In genomic region chr18:657311-657997, GRCh38 we compare ENCODE assay signal across 8 cellular contexts. TPM values are rescaled to one million over a fixed set of nuclear protein-coding genes. Genes with fewer than 3 reads are reported as not detected.
DNase-seq lines count a peak whose midpoint lies in the region; ATAC-seq, FAIRE-seq and TF ChIP-seq lines count a peak whose summit lies in the region.

Gene TYMS (plus strand): TSS chr18:657653. CDS start chr18:657743, 90 bp downstream.

- H3K36me3 Mint-ChIP-seq in activated naive CD4-positive, alpha-beta T cell treated with anti-CD3 and anti-CD28 coated beads, Interleukin-2, amount 10 ng/mL, durations not matched to agents 7 days and 5 days: peaks cover 47% of the 10 kb centered on the region

- H3K36me3 ChIP-seq in KOPT-K1 (ENCODE audit: insufficient read depth, low read length) (peaks cover 42% of the 10 kb centered on the region), PC-3 (ENCODE audit: low read depth, low read length) (peaks cover 32% of the 10 kb centered on the region), psoas muscle (ENCODE audit: insufficient read depth in 1 of 2, low read depth in 1 of 2) (no peaks in the 10 kb centered on the region)

- H3K4me1 ChIP-seq in PC-3 (ENCODE audit: insufficient read depth, low read length) (peaks cover 16% of the 10 kb centered on the region), psoas muscle (peaks cover 4% of the 10 kb centered on the region)

- TF ChIP-seq CTCF in GM10248 (IDR thresholded peaks at IDR 0.05; ENCODE audit: control extremely low read depth, extremely low read depth, low read depth, missing control alignments): no peak
- no peak for TF ChIP-seq CTCF in PC-3 (conservative IDR thresholded peaks at IDR 0.05; ENCODE audit: low read depth, low read length)
- no peak for TF ChIP-seq CTCF in psoas muscle (IDR thresholded peaks at IDR 0.05)

- H3K27me3 ChIP-seq in PC-3 (ENCODE audit: low read length) (no peaks in the 10 kb centered on the region), psoas muscle (ENCODE audit: insufficient read depth in 3 of 3, low read length in 2 of 3) (peaks cover 0 to 66% (median 9%) of the 10 kb centered on the region in 3 donors)

- H3K27ac Mint-ChIP-seq in activated naive CD4-positive, alpha-beta T cell treated with anti-CD3 and anti-CD28 coated beads, Interleukin-2, amount 10 ng/mL, durations not matched to agents 7 days and 5 days: peak within 1 kb of the TSS; percentile 91

- peaks cover 57% of the 10 kb centered on the region for H3K79me2 ChIP-seq in PC-3 (ENCODE audit: low read length)

- peaks cover 29% of the 10 kb centered on the region for H3K9me3 ChIP-seq in KOPT-K1 (ENCODE audit: insufficient read depth, low read length, poor library complexity, severe bottlenecking)
- H3K9me3 ChIP-seq in PC-3 (ENCODE audit: low read length): no peaks in the 10 kb centered on the region
- H3K9me3 ChIP-seq in psoas muscle: no peaks in the 10 kb centered on the region

- peaks cover 8% of the 10 kb centered on the region for H3K9me3 Mint-ChIP-seq in activated naive CD4-positive, alpha-beta T cell treated with anti-CD3 and anti-CD28 coated beads, Interleukin-2, amount 10 ng/mL, durations not matched to agents 7 days and 5 days

- BruUV-seq in PC-3 (replicated peaks; lab: Mats Ljungman, UMichigan): no TSS peak

- H3K4me2 ChIP-seq in PC-3 (ENCODE audit: low read length): peak within 1 kb of the TSS; percentile 99

- H3F3A ChIP-seq in PC-3 (ENCODE audit: low read length, unreplicated experiment): no peaks in the 10 kb centered on the region

- H2AFZ ChIP-seq in PC-3 (ENCODE audit: low read length): peak within 1 kb of the TSS; percentile 90

- peak within 1 kb of the TSS; percentile 93 for H3K4me3 Mint-ChIP-seq in activated naive CD4-positive, alpha-beta T cell treated with anti-CD3 and anti-CD28 coated beads, Interleukin-2, amount 10 ng/mL, durations not matched to agents 7 days and 5 days

- peaks cover 5% of the 10 kb centered on the region for H3K27me3 Mint-ChIP-seq in activated naive CD4-positive, alpha-beta T cell treated with anti-CD3 and anti-CD28 coated beads, Interleukin-2, amount 10 ng/mL, durations not matched to agents 7 days and 5 days

- FAIRE-seq in H54 (lab: Jason Lieb, UNC): no peak

- peak within 1 kb of the TSS; percentile 94 for H3K4me3 ChIP-seq in PC-3 (ENCODE audit: low read length)
- peak within 1 kb of the TSS; percentile 76 for H3K4me3 ChIP-seq in psoas muscle

- DNase-seq in GM10248 (ENCODE audit: extremely low spot score) (peak; percentile 74), H54 (ENCODE audit: insufficient read length, low spot score) (peak; percentile 75), PC-3 (peak; percentile 84), Right ventricle myocardium superior (peak; percentile 47), psoas muscle (peak; percentile 24 to 50)
- peak; percentile 73 for DNase-seq in activated naive CD4-positive, alpha-beta T cell treated with anti-CD3 and anti-CD28 coated beads, Interleukin-2, amount 10 ng/mL, durations not matched to agents 7 days and 5 days
- no peak for DNase-seq in effector CD4-positive, alpha-beta T cell

- peak within 1 kb of the TSS; percentile 96 for H3K9ac ChIP-seq in PC-3 (ENCODE audit: low read length)

- peak; percentile 67 for ATAC-seq in PC-3
- ATAC-seq in Right ventricle myocardium superior (ENCODE audit: poor library complexity): peak; percentile 67
- ATAC-seq in psoas muscle: peak in 3 of 4 donors; percentile 49 to 59 (median 58)

- POLR2A ChIA-PET in GM10248 (lab: Yijun Ruan, JAX) (interaction anchor here (1.4 kb wide), 1 partner anchor 13 kb away, joined by 6 read pairs; no protein-coding TSS in a partner anchor), PC-3 (lab: Charles Lee; ENCODE audit: unreplicated experiment) (interaction anchor here (0.6 to 1.0 kb wide), 4 partner anchors 20 to 904 kb away, joined by 3 read pairs; no protein-coding TSS in a partner anchor)

- H3K27ac ChIP-seq in KOPT-K1 (ENCODE audit: low read depth, low read length, poor library complexity, severe bottlenecking): peak within 1 kb of the TSS; percentile 100
- peak within 1 kb of the TSS; percentile 79 for H3K27ac ChIP-seq in PC-3 (ENCODE audit: low read length)
- H3K27ac ChIP-seq in psoas muscle: no peak within 1 kb of the TSS

- TF ChIP-seq POLR2A in H54 (IDR thresholded peaks at IDR 0.05; ENCODE audit: low read depth, low read length): peak; percentile 52

- 0 out of 2 replicates have a peak, but pooled peaks cover 4% of the 10 kb centered on the region for H4K20me1 ChIP-seq in PC-3 (ENCODE audit: low read length)

- WGBS in psoas muscle, 3 donors: 0 to 1% (median 1%) methylated on average over 40 to 73 of the region's 79 CpGs

- no peaks in the 10 kb centered on the region for H3K9me2 ChIP-seq in PC-3 (replicated peaks; ENCODE audit: low read length)

- peaks cover 48% of the 10 kb centered on the region for H3K4me1 Mint-ChIP-seq in activated naive CD4-positive, alpha-beta T cell treated with anti-CD3 and anti-CD28 coated beads, Interleukin-2, amount 10 ng/mL, durations not matched to agents 7 days and 5 days

- intact Hi-C loops in PC-3 (cut with micrococcal nuclease): loop anchor here (10.0 kb wide), 1 partner anchor 47 kb away; no protein-coding TSS in a partner anchor
- intact Hi-C loops in Right ventricle myocardium superior (cut with DNase I): no loop called here
- intact Hi-C loops in psoas muscle (cut with DNase I): no loop called here

- CTCF ChIA-PET in GM10248 (lab: Yijun Ruan, JAX) (interaction anchor here (0.8 to 4.3 kb wide), 9 partner anchors 12 to 390 kb away, joined by 3 to 17 read pairs (median 4); partner anchors contain the start of gene THOC1), PC-3 (lab: Charles Lee) (interaction anchor here (0.9 to 1.7 kb wide), 4 partner anchors 8 to 55 kb away, joined by 5 to 12 read pairs (median 6); partner anchors contain the start of gene ENOSF1)
- CTCF ChIA-PET in activated naive CD4-positive, alpha-beta T cell treated with anti-CD3 and anti-CD28 coated beads, Interleukin-2, amount 10 ng/mL, durations not matched to agents 7 days and 5 days (lab: Charles Lee): interaction anchor here (0.9 to 2.6 kb wide), 8 partner anchors 10 to 173 kb away, joined by 3 to 18 read pairs (median 4); no protein-coding TSS in a partner anchor

RNA-seq across cellular contexts. Expression of gene TYMS, which starts in this region (rescaled TPM):
- total RNA-seq in PC-3 (2014; rRNA removed) (63.2 and 69.7 TPM in 2 replicates), Right ventricle myocardium superior (2.7 TPM), psoas muscle (under 1 TPM in 3 of 4 donors, not detected in 1; 0.26 to 0.65 (median 0.32) TPM)
- under 1 TPM; 0.25 to 0.49 (median 0.31) TPM for polyA plus RNA-seq in psoas muscle

Comparison
In these comparisons a context has a peak if more than half of its experiments do, and no peak if none do; other contexts are left out.
1. RNA of gene TYMS (total RNA-seq): 63.2 to 69.7 TPM in PC-3; 2.7 TPM in Right ventricle myocardium superior (single experiment) and 0.26 to 0.65 TPM in psoas muscle; every median in the first group is over 10 times any median in the second.
2. Peak in DNase-seq, ATAC-seq and H3K4me3 ChIP-seq in psoas muscle; RNA of the gene not detected or under 1 TPM.
3. Peak in every context shown above with its lines, with median percentiles within 50 percentile points of each other: ATAC-seq.